ENCODE assay signal across 21 cellular contexts in genomic region chr7:21104124-21104500, GRCh38.
DNase-seq lines count a peak whose midpoint lies in the region; ATAC-seq, FAIRE-seq and TF ChIP-seq lines count a peak whose summit lies in the region.
"Had no signal": no experiment of that assay in that cellular context is flagged by ENCODE, and none has a peak within 500 bp of the region (broad histone marks: within the 10 kb centered on the region; RNA-seq: fewer than 3 reads in every experiment).

No MANE protein-coding gene starts in this region.

- CTCF ChIA-PET in mammary epithelial cell (lab: Charles Lee; ENCODE audit: low non-redundant PET): no interaction called here

- no peak overlapping the region for H3K4me3 Mint-ChIP-seq in stimulated activated naive B cell treated with anti-CD40 and anti-IgM and Interleukin-4, amounts not matched to agents 10 μg/mL and 1 μg/mL and 100 μg/mL, for 72 hours
- H3K4me3 Mint-ChIP-seq: CD8-positive, alpha-beta T cell had no signal

- no peak for ATAC-seq in stimulated activated naive B cell treated with anti-CD40 and anti-IgM and Interleukin-4, amounts not matched to agents 10 μg/mL and 1 μg/mL and 100 μg/mL, for 72 hours (replicated peaks)
- ATAC-seq in HG03025 (IDR thresholded peaks at IDR 0.05; ENCODE audit: low FRiP score, unreplicated experiment): no peak
- ATAC-seq: CD8-positive, alpha-beta T cell had no signal

- H3K36me3 ChIP-seq in mammary epithelial cell (ENCODE audit: insufficient read depth, low read length) (no peaks in the 10 kb centered on the region), small intestine (ENCODE audit: control insufficient read depth in 2 of 2, insufficient read depth in 2 of 2, low read length in 2 of 2) (no peaks in the 10 kb centered on the region)
- H3K36me3 ChIP-seq: MG63 had no signal

- no peaks in the 10 kb centered on the region for H4K20me1 ChIP-seq in mammary epithelial cell (ENCODE audit: insufficient read depth, low read length)

- H3K27me3 ChIP-seq in mammary epithelial cell (ENCODE audit: insufficient read depth, low read length) (no peaks in the 10 kb centered on the region), small intestine (ENCODE audit: control insufficient read depth in 2 of 2, insufficient read depth in 2 of 2, low read length in 2 of 2) (no peaks in the 10 kb centered on the region)
- H3K27me3 ChIP-seq: MG63 had no signal

- no TSS peak for BruUV-seq in mammary epithelial cell (replicated peaks; lab: Mats Ljungman, UMichigan)

- TF ChIP-seq CTCF in mammary epithelial cell (conservative IDR thresholded peaks at IDR 0.05 in 1 of 2, IDR thresholded peaks at IDR 0.05 in 1 of 2; ENCODE audit: extremely low read depth in 1 of 2, insufficient read depth in 1 of 2, low read depth in 1 of 2, low read length in 2 of 2): no peak

- no peaks in the 10 kb centered on the region for H3K9me3 Mint-ChIP-seq in stimulated activated naive B cell treated with anti-CD40 and anti-IgM and Interleukin-4, amounts not matched to agents 10 μg/mL and 1 μg/mL and 100 μg/mL, for 72 hours
- H3K9me3 Mint-ChIP-seq: CD8-positive, alpha-beta T cell had no signal

- WGBS in mammary epithelial cell (ENCODE audit: low coverage, missing lambda C conversion rate): 79% methylated on average over 4 of the region's 4 CpGs
- WGBS in small intestine, 3 donors: 27 to 63% (median 34%) methylated on average over 4 of the region's 4 CpGs

- H3K27me3 Mint-ChIP-seq in stimulated activated naive B cell treated with anti-CD40 and anti-IgM and Interleukin-4, amounts not matched to agents 10 μg/mL and 1 μg/mL and 100 μg/mL, for 72 hours: peaks cover 3 to 5% of the 10 kb centered on the region in 2 donors

- peaks cover 3% of the 10 kb centered on the region for H3K9me3 ChIP-seq in mammary epithelial cell (replicated peaks; ENCODE audit: insufficient read depth, low read length)
- H3K9me3 ChIP-seq in small intestine (ENCODE audit: control insufficient read depth, low read depth): no peaks in the 10 kb centered on the region
- H3K9me3 ChIP-seq: MG63 had no signal

- intact Hi-C loops in mammary epithelial cell (cut with micrococcal nuclease): no loop called here

- no peak for FAIRE-seq in small intestine (lab: Jason Lieb, UNC)
- FAIRE-seq: G401.6, GM12892, H1 had no signal

- H3K4me1 ChIP-seq in mammary epithelial cell (ENCODE audit: insufficient read depth, low read length) (peaks cover 40% of the 10 kb centered on the region), small intestine (ENCODE audit: control insufficient read depth in 2 of 2, insufficient read depth in 1 of 2, low read depth in 1 of 2, low read length in 1 of 2) (peaks cover 0 to 2% of the 10 kb centered on the region in 2 donors)

- dilution Hi-C loops in mammary epithelial cell (cut with HindIII; ENCODE audit: low sequenced_read_pairs): no loop called here

- in situ Hi-C loops in Caki2 (cut with HindIII; ENCODE audit: low pct_unique_long_range_greater_than_20kb, low sequenced_read_pairs) (no loop called here), mammary epithelial cell (cut with MboI; ENCODE audit: low sequenced_read_pairs in 2 of 2) (loop anchor here in 1 of 2 donors (10.0 kb wide), 1 partner anchor 99 kb away; no protein-coding TSS in a partner anchor)

- DNase-seq in Caki2 (ENCODE audit: low read depth) (peak; percentile 44), mammary epithelial cell (peak; percentile 51), kidney tubule cell (ENCODE audit: low spot score) (peak; percentile 65), small intestine (peak; percentile 56)
- no peak for DNase-seq in stimulated activated naive B cell treated with anti-CD40 and anti-IgM and Interleukin-4, amounts not matched to agents 10 μg/mL and 1 μg/mL and 100 μg/mL, for 72 hours
- DNase-seq in activated CD4-positive, CD25-positive, alpha-beta regulatory T cell treated with anti-CD3 and anti-CD28 coated beads, Interleukin-2, amount 50 U/mL, for 72 hours: no peak
- DNase-seq: AML-193; C1 segment of cervical spinal cord; CD8-positive, alpha-beta T cell; Karpas-422; MG63; NCI-H1417 treated with DMSO at 0.1 percent for 48 hours; NCI-H187; NCI-H446; NCI-H526; RPMI8226; SHP77 had no signal

- H3K27ac ChIP-seq in mammary epithelial cell (ENCODE audit: insufficient read depth, low read depth, low read length): peak overlapping the region; percentile 11
- no peak overlapping the region for H3K27ac ChIP-seq in small intestine (ENCODE audit: low read depth in 1 of 2, low read length in 1 of 2)

- H3K27ac Mint-ChIP-seq in stimulated activated naive B cell treated with anti-CD40 and anti-IgM and Interleukin-4, amounts not matched to agents 10 μg/mL and 1 μg/mL and 100 μg/mL, for 72 hours: no peak overlapping the region
- H3K27ac Mint-ChIP-seq: CD8-positive, alpha-beta T cell had no signal

- no peaks in the 10 kb centered on the region for H3K79me2 ChIP-seq in mammary epithelial cell (ENCODE audit: insufficient read depth, low read length)

- peaks cover 0 to 3% of the 10 kb centered on the region in 2 donors for H3K36me3 Mint-ChIP-seq in stimulated activated naive B cell treated with anti-CD40 and anti-IgM and Interleukin-4, amounts not matched to agents 10 μg/mL and 1 μg/mL and 100 μg/mL, for 72 hours
- H3K36me3 Mint-ChIP-seq: CD8-positive, alpha-beta T cell had no signal

- peak overlapping the region; percentile 21 for H2AFZ ChIP-seq in mammary epithelial cell (ENCODE audit: low read depth, low read length)

- H3K4me3 ChIP-seq in mammary epithelial cell (replicated peaks in 1 of 3; ENCODE audit: insufficient read depth in 1 of 3, low read depth in 2 of 3, low read length in 3 of 3) (no peak overlapping the region), small intestine (ENCODE audit: low read depth in 1 of 2, low read length in 2 of 2) (no peak overlapping the region)
- H3K4me3 ChIP-seq: MG63 had no signal

- H3K4me1 Mint-ChIP-seq in stimulated activated naive B cell treated with anti-CD40 and anti-IgM and Interleukin-4, amounts not matched to agents 10 μg/mL and 1 μg/mL and 100 μg/mL, for 72 hours: no peaks in the 10 kb centered on the region

- H3K9ac ChIP-seq in mammary epithelial cell (ENCODE audit: insufficient read depth, low read length): no peak overlapping the region

- no peak overlapping the region for H3K4me2 ChIP-seq in mammary epithelial cell (ENCODE audit: insufficient read depth, low read depth, low read length)

Comparison
In these comparisons a context has a peak if more than half of its experiments do, and no peak if none do; other contexts are left out.
1. DNase-seq: peak in Caki2 (single experiment), mammary epithelial cell (single experiment), kidney tubule cell (single experiment) and small intestine (single experiment); none in stimulated activated naive B cell treated with anti-CD40 and anti-IgM and Interleukin-4, amounts not matched to agents 10 μg/mL and 1 μg/mL and 100 μg/mL, for 72 hours (single experiment) and activated CD4-positive, CD25-positive, alpha-beta regulatory T cell treated with anti-CD3 and anti-CD28 coated beads, Interleukin-2, amount 50 U/mL, for 72 hours (single experiment).